In the genomic region with DNA sequence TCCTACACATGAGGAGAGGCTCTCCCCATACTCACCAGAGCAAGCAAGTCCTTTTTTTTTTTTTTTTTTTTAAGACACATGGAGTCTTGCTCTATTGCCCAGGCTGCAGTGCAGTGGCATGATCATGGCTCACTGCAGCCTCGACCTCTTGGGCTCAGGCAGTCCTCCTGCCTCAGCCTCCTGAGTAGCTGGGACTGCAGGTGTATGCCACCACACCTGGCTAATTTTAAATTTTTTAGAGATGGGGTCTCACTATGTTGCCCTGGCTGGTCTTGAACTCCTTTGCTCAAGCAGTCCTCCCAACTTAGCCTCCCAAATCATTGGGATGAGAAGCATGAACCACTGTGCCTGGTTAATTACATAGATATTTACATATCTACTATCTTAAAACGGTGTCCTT, we compare ENCODE assay signal across 1 cellular context. TPM values are rescaled to one million over a fixed set of nuclear protein-coding genes. Genes with fewer than 3 reads are reported as not detected.
"Had no signal": no experiment of that assay in that cellular context is flagged by ENCODE, and none has a peak within 500 bp of the region (broad histone marks: within the 10 kb centered on the region; RNA-seq: fewer than 3 reads in every experiment).

No MANE protein-coding gene starts in this region.

RNA-seq across cellular contexts. Expression of gene GPR19, which starts 42.2 kb away (rescaled TPM):
- total RNA-seq: Right ventricle myocardium inferior had no signal
